ENCODE assay signal across 10 cellular contexts in genomic region chr17:59435238-59435637, GRCh38.
DNase-seq lines count a peak whose midpoint lies in the region; ATAC-seq and TF ChIP-seq lines count a peak whose summit lies in the region.
"Had no signal": no experiment of that assay in that cellular context is flagged by ENCODE, and none has a peak within 500 bp of the region (broad histone marks: within the 10 kb centered on the region; RNA-seq: fewer than 3 reads in every experiment).

No MANE protein-coding gene starts in this region.

- H4K8ac ChIP-seq in H9 (replicated peaks; ENCODE audit: insufficient read length, low read depth, low read length) = no peak overlapping the region

- H3K23ac ChIP-seq in H9 (ENCODE audit: insufficient read length, low read depth, low read length) = no peak overlapping the region

- H2BK120ac ChIP-seq in H9 (ENCODE audit: low read depth, low read length, poor library complexity, severe bottlenecking) = no peak overlapping the region

- H3T11ph ChIP-seq in H9 (ENCODE audit: low read length) = no peak overlapping the region

- H2BK20ac ChIP-seq in H9 (ENCODE audit: low read depth, low read length, poor library complexity, severe bottlenecking) = no peak overlapping the region

- no peak overlapping the region for H4K5ac ChIP-seq in H9 (ENCODE audit: insufficient read length, low read depth, low read length)

- peak overlapping the region; percentile 57 for H3K27ac Mint-ChIP-seq in activated naive CD4-positive, alpha-beta T cell treated with anti-CD3 and anti-CD28 coated beads for 36 hours
- H3K27ac Mint-ChIP-seq in activated CD4-positive, alpha-beta memory T cell treated with anti-CD3 and anti-CD28 coated beads for 36 hours = peak overlapping the region; percentile 89
- no peak overlapping the region for H3K27ac Mint-ChIP-seq in H9
- no peak overlapping the region for H3K27ac Mint-ChIP-seq in glutamatergic neuron (ENCODE audit: unreplicated experiment)

- no peak overlapping the region for H2BK5ac ChIP-seq in H9 (ENCODE audit: insufficient read length, low read length)

- H3K56ac ChIP-seq in H9 (ENCODE audit: insufficient read length, low read depth, low read length) = no peak overlapping the region

- no peaks in the 10 kb centered on the region for H3K27me3 Mint-ChIP-seq in activated naive CD4-positive, alpha-beta T cell treated with anti-CD3 and anti-CD28 coated beads for 36 hours (ENCODE audit: low read depth)
- peaks cover 6% of the 10 kb centered on the region for H3K27me3 Mint-ChIP-seq in activated CD4-positive, alpha-beta memory T cell treated with anti-CD3 and anti-CD28 coated beads for 36 hours
- H3K27me3 Mint-ChIP-seq in H9 (ENCODE audit: low read depth) (no peaks in the 10 kb centered on the region; the same call in 1 of the 2 replicates), glutamatergic neuron (ENCODE audit: unreplicated experiment) (peaks cover 2% of the 10 kb centered on the region)

- H3K4me2 ChIP-seq in H9 (ENCODE audit: insufficient read depth, insufficient read length, low read length) = no peak overlapping the region

- H3K23me2 ChIP-seq in H9 (ENCODE audit: insufficient read length, low read depth, low read length, poor library complexity, severe bottlenecking) = no peaks in the 10 kb centered on the region

- TF ChIP-seq CTCF in foreskin fibroblast (IDR thresholded peaks at IDR 0.05; ENCODE audit: low read depth, low read length) (no peak), H9 (conservative IDR thresholded peaks at IDR 0.05) (no peak), glutamatergic neuron (IDR thresholded peaks at IDR 0.05; ENCODE audit: partially characterized antibody, unreplicated experiment) (no peak)

- no peak overlapping the region for H2BK15ac ChIP-seq in H9 (ENCODE audit: low read depth, low read length)

- H3K14ac ChIP-seq in H9 (ENCODE audit: insufficient read depth, low read length) = no peak overlapping the region

- no peaks in the 10 kb centered on the region for H3K4me1 ChIP-seq in H9 (ENCODE audit: insufficient read depth, low read length)

- no peak overlapping the region for H3K4me3 Mint-ChIP-seq in activated naive CD4-positive, alpha-beta T cell treated with anti-CD3 and anti-CD28 coated beads for 36 hours
- H3K4me3 Mint-ChIP-seq in activated CD4-positive, alpha-beta memory T cell treated with anti-CD3 and anti-CD28 coated beads for 36 hours = no peak overlapping the region
- H3K4me3 Mint-ChIP-seq in H9 = no peak overlapping the region
- H3K4me3 Mint-ChIP-seq in glutamatergic neuron (ENCODE audit: unreplicated experiment) = no peak overlapping the region

- H3K4me3 ChIP-seq in foreskin fibroblast (ENCODE audit: low read depth in 1 of 2, low read length in 2 of 2) = no peak overlapping the region

- H4K91ac ChIP-seq in H9 (ENCODE audit: insufficient read length, low read depth, low read length) = no peak overlapping the region

- H2AK5ac ChIP-seq in H9 (ENCODE audit: insufficient read length, low read length) = no peak overlapping the region

- WGBS in H9 (ENCODE audit: extremely low coverage, insufficient read length, low lambda C conversion rate) = no CpG with 5 or more reads among the region's 2 CpGs

- no peaks in the 10 kb centered on the region for H4K20me1 ChIP-seq in H9 (ENCODE audit: control insufficient read depth, insufficient read depth, insufficient read length)

- no peak overlapping the region for H3K27ac ChIP-seq in H9 (ENCODE audit: insufficient read length, low read depth, low read length)

- no peak overlapping the region for H3K9ac ChIP-seq in H9 (ENCODE audit: extremely low read depth, insufficient read length, low read length)

- intact Hi-C loops in activated naive CD4-positive, alpha-beta T cell treated with anti-CD3 and anti-CD28 coated beads for 36 hours (cut with micrococcal nuclease) = loop anchor here (1.0 kb wide), 2 partner anchors 73 to 917 kb away; no protein-coding TSS in a partner anchor
- intact Hi-C loops in activated CD4-positive, alpha-beta memory T cell treated with anti-CD3 and anti-CD28 coated beads for 36 hours (cut with micrococcal nuclease) = loop anchor here (1.0 to 10.0 kb wide), 7 partner anchors 8 to 390 kb away; partner anchors contain the start of gene CLTC

- H3K4ac ChIP-seq in H9 (ENCODE audit: low read depth, low read length) = no peak overlapping the region

- no peak overlapping the region for H2AFZ ChIP-seq in H9 (ENCODE audit: low read length)

- H3K79me1 ChIP-seq in H9 (ENCODE audit: insufficient read depth, low read depth, low read length, poor library complexity, severe bottlenecking) = no peaks in the 10 kb centered on the region

- no peaks in the 10 kb centered on the region for H3K36me3 Mint-ChIP-seq in activated naive CD4-positive, alpha-beta T cell treated with anti-CD3 and anti-CD28 coated beads for 36 hours (ENCODE audit: low read depth)
- no peaks in the 10 kb centered on the region for H3K36me3 Mint-ChIP-seq in activated CD4-positive, alpha-beta memory T cell treated with anti-CD3 and anti-CD28 coated beads for 36 hours
- H3K36me3 Mint-ChIP-seq in H9 (ENCODE audit: insufficient read depth in 1 of 3, low read depth in 3 of 3) (no peaks in the 10 kb centered on the region), glutamatergic neuron (ENCODE audit: unreplicated experiment) (peaks cover 12% of the 10 kb centered on the region)

- H2BK12ac ChIP-seq in H9 (ENCODE audit: insufficient read length, low read depth, low read length) = no peak overlapping the region

- no peak for ATAC-seq in HG03378 (IDR thresholded peaks at IDR 0.05; ENCODE audit: unreplicated experiment)

- H3K9me3 Mint-ChIP-seq in activated naive CD4-positive, alpha-beta T cell treated with anti-CD3 and anti-CD28 coated beads for 36 hours = peaks cover 4% of the 10 kb centered on the region
- H3K9me3 Mint-ChIP-seq in activated CD4-positive, alpha-beta memory T cell treated with anti-CD3 and anti-CD28 coated beads for 36 hours = peaks cover 5% of the 10 kb centered on the region
- no peaks in the 10 kb centered on the region; a peak in 1 of 5 replicates for H3K9me3 Mint-ChIP-seq in H9
- peaks cover 7% of the 10 kb centered on the region for H3K9me3 Mint-ChIP-seq in glutamatergic neuron (ENCODE audit: unreplicated experiment)

- no peaks in the 10 kb centered on the region for H3K27me3 ChIP-seq in H9 (ENCODE audit: insufficient read depth, low read length)

- CTCF ChIA-PET in activated naive CD4-positive, alpha-beta T cell treated with anti-CD3 and anti-CD28 coated beads for 36 hours (lab: Charles Lee) = interaction anchor here (1.1 to 5.4 kb wide), 2 partner anchors 11 to 105 kb away, joined by 5 to 39 read pairs; no protein-coding TSS in a partner anchor
- CTCF ChIA-PET in activated CD4-positive, alpha-beta memory T cell treated with anti-CD3 and anti-CD28 coated beads for 36 hours (lab: Charles Lee) = interaction anchor here (1.2 to 11.7 kb wide), 5 partner anchors 9 to 120 kb away, joined by 3 to 241 read pairs (median 4); partner anchors contain the start of gene YPEL2

- peaks cover 37% of the 10 kb centered on the region for H3K4me1 Mint-ChIP-seq in activated naive CD4-positive, alpha-beta T cell treated with anti-CD3 and anti-CD28 coated beads for 36 hours (ENCODE audit: low read depth)
- H3K4me1 Mint-ChIP-seq in activated CD4-positive, alpha-beta memory T cell treated with anti-CD3 and anti-CD28 coated beads for 36 hours (ENCODE audit: low read depth) = peaks cover 61% of the 10 kb centered on the region
- H3K4me1 Mint-ChIP-seq in H9 = peaks cover 0 to 2% of the 10 kb centered on the region in 2 experiments; a peak in 1 of 4 replicates
- H3K4me1 Mint-ChIP-seq in glutamatergic neuron (ENCODE audit: low read depth, unreplicated experiment) = peaks cover 4% of the 10 kb centered on the region

- H3K9me3 ChIP-seq in H9 (ENCODE audit: control insufficient read depth, low read depth, low read length) = no peaks in the 10 kb centered on the region

- POLR2A ChIA-PET in activated CD4-positive, alpha-beta memory T cell treated with anti-CD3 and anti-CD28 coated beads for 36 hours (lab: Charles Lee) = interaction anchor here (1.8 kb wide), 1 partner anchor 73 kb away, joined by 6 read pairs; no protein-coding TSS in a partner anchor

- H3K18ac ChIP-seq in H9 (ENCODE audit: insufficient read length, low read depth, low read length) = no peak overlapping the region

- no peak for DNase-seq in activated naive CD4-positive, alpha-beta T cell treated with anti-CD3 and anti-CD28 coated beads for 36 hours
- no peak for DNase-seq in activated naive CD4-positive, alpha-beta T cell treated with anti-CD3 and anti-CD28 coated beads, Interleukin-2, amount 50 U/mL, for 16 hours
- DNase-seq in activated CD4-positive, alpha-beta memory T cell treated with anti-CD3 and anti-CD28 coated beads for 36 hours = no peak
- peak; percentile 82 to 88 for DNase-seq in foreskin fibroblast
- DNase-seq in superior temporal gyrus (ENCODE audit: extremely low spot score) = peak; percentile 34
- no peak for DNase-seq in H9
- no peak for DNase-seq in glutamatergic neuron
- DNase-seq: cortex of kidney, NCI-H2029 treated with DMSO at 0.1 percent for 48 hours had no signal

- no peaks in the 10 kb centered on the region for H3K79me2 ChIP-seq in H9 (ENCODE audit: insufficient read depth, low read length)

Comparison
In these comparisons a context has a peak if more than half of its experiments do, and no peak if none do; other contexts are left out.
1. DNase-seq: peak in foreskin fibroblast (2 of 2) and superior temporal gyrus (single experiment); none in activated naive CD4-positive, alpha-beta T cell treated with anti-CD3 and anti-CD28 coated beads for 36 hours (single experiment), activated naive CD4-positive, alpha-beta T cell treated with anti-CD3 and anti-CD28 coated beads, Interleukin-2, amount 50 U/mL, for 16 hours (single experiment), activated CD4-positive, alpha-beta memory T cell treated with anti-CD3 and anti-CD28 coated beads for 36 hours (single experiment), H9 (single experiment) and glutamatergic neuron (single experiment).
2. H3K27ac Mint-ChIP-seq: peak in activated naive CD4-positive, alpha-beta T cell treated with anti-CD3 and anti-CD28 coated beads for 36 hours (single experiment) and activated CD4-positive, alpha-beta memory T cell treated with anti-CD3 and anti-CD28 coated beads for 36 hours (single experiment); none in H9 (0 of 3) and glutamatergic neuron (single experiment).